In the genomic region with DNA sequence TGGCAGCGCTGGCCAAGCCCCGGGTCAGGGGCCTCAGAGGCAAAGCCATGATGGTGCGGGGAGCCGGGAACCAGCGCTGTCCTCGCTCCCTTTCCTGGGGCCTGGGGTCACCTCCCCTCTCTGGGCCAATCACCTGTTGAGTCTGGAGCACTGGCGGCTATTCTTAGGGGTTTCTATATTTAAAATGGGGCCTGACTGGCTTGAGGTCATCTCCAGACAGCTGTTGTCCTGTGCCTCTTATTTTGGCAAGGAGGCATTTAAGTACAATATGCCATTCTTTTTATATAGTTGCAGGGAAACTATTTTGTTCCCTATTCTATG, we compare ENCODE assay signal across 3 cellular contexts.
TF ChIP-seq lines count a peak whose summit lies in the region.

COX6A2 (minus strand) TSS at position 84 of the 321 bp plus-strand sequence; CDS start at position 49, 35 bp downstream.

TF ChIP-seq in liver, 16 proteins besides CTCF, POLR2A, EP300 and RAD21 (continued from another document):
- TF ChIP-seq HNF4A (conservative IDR thresholded peaks at IDR 0.05) (no peak), MAX (IDR thresholded peaks at IDR 0.05) (no peak), RXRA (IDR thresholded peaks at IDR 0.05) (no peak), FOXA2 (IDR thresholded peaks at IDR 0.05) (no peak), TAF1 (conservative IDR thresholded peaks at IDR 0.05) (no peak), EGR1 (IDR thresholded peaks at IDR 0.05; ENCODE audit: low read depth in 2 of 2) (no peak), ATF3 (IDR thresholded peaks at IDR 0.05) (no peak), NR2F2 (IDR thresholded peaks at IDR 0.05) (no peak), HNF4G (IDR thresholded peaks at IDR 0.05) (no peak), JUND (IDR thresholded peaks at IDR 0.05) (no peak), ZBTB33 (IDR thresholded peaks at IDR 0.05) (no peak), FOXA1 (IDR thresholded peaks at IDR 0.05) (no peak)
- TF ChIP-seq, protein P1, sequence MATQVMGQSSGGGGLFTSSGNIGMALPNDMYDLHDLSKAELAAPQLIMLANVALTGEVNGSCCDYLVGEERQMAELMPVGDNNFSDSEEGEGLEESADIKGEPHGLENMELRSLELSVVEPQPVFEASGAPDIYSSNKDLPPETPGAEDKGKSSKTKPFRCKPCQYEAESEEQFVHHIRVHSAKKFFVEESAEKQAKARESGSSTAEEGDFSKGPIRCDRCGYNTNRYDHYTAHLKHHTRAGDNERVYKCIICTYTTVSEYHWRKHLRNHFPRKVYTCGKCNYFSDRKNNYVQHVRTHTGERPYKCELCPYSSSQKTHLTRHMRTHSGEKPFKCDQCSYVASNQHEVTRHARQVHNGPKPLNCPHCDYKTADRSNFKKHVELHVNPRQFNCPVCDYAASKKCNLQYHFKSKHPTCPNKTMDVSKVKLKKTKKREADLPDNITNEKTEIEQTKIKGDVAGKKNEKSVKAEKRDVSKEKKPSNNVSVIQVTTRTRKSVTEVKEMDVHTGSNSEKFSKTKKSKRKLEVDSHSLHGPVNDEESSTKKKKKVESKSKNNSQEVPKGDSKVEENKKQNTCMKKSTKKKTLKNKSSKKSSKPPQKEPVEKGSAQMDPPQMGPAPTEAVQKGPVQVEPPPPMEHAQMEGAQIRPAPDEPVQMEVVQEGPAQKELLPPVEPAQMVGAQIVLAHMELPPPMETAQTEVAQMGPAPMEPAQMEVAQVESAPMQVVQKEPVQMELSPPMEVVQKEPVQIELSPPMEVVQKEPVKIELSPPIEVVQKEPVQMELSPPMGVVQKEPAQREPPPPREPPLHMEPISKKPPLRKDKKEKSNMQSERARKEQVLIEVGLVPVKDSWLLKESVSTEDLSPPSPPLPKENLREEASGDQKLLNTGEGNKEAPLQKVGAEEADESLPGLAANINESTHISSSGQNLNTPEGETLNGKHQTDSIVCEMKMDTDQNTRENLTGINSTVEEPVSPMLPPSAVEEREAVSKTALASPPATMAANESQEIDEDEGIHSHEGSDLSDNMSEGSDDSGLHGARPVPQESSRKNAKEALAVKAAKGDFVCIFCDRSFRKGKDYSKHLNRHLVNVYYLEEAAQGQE (IDR thresholded peaks at IDR 0.05) = no peak
TF ChIP-seq in liver: peak in this region for 0.

TF ChIP-seq in HepG2, 621 proteins besides CTCF, POLR2A, EP300 and RAD21:
- TF ChIP-seq, protein P2, sequence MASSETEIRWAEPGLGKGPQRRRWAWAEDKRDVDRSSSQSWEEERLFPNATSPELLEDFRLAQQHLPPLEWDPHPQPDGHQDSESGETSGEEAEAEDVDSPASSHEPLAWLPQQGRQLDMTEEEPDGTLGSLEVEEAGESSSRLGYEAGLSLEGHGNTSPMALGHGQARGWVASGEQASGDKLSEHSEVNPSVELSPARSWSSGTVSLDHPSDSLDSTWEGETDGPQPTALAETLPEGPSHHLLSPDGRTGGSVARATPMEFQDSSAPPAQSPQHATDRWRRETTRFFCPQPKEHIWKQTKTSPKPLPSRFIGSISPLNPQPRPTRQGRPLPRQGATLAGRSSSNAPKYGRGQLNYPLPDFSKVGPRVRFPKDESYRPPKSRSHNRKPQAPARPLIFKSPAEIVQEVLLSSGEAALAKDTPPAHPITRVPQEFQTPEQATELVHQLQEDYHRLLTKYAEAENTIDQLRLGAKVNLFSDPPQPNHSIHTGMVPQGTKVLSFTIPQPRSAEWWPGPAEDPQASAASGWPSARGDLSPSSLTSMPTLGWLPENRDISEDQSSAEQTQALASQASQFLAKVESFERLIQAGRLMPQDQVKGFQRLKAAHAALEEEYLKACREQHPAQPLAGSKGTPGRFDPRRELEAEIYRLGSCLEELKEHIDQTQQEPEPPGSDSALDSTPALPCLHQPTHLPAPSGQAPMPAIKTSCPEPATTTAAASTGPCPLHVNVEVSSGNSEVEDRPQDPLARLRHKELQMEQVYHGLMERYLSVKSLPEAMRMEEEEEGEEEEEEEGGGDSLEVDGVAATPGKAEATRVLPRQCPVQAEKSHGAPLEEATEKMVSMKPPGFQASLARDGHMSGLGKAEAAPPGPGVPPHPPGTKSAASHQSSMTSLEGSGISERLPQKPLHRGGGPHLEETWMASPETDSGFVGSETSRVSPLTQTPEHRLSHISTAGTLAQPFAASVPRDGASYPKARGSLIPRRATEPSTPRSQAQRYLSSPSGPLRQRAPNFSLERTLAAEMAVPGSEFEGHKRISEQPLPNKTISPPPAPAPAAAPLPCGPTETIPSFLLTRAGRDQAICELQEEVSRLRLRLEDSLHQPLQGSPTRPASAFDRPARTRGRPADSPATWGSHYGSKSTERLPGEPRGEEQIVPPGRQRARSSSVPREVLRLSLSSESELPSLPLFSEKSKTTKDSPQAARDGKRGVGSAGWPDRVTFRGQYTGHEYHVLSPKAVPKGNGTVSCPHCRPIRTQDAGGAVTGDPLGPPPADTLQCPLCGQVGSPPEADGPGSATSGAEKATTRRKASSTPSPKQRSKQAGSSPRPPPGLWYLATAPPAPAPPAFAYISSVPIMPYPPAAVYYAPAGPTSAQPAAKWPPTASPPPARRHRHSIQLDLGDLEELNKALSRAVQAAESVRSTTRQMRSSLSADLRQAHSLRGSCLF (CRISPR knock-in tag; IDR thresholded peaks at IDR 0.05; ENCODE audit: borderline replicate concordance) = no peak
- TF ChIP-seq NBN (conservative IDR thresholded peaks at IDR 0.05) = no peak
- no peak for TF ChIP-seq ZNF124 (CRISPR knock-in tag; IDR thresholded peaks at IDR 0.05)

TF ChIP-seq in neural cell, 6 proteins besides CTCF, POLR2A, EP300 and RAD21 (continued from another document):
- TF ChIP-seq, protein P1 (IDR thresholded peaks at IDR 0.05; ENCODE audit: borderline replicate concordance) = no peak
- TF ChIP-seq TAF1 (IDR thresholded peaks at IDR 0.05; ENCODE audit: low read depth) (no peak), SMC3 (conservative IDR thresholded peaks at IDR 0.05; ENCODE audit: poor library complexity) (no peak), EZH2 (IDR thresholded peaks at IDR 0.05; ENCODE audit: borderline replicate concordance, insufficient read depth, low read length, poor library complexity, severe bottlenecking) (no peak)
